Comparison of ENCODE assay signal across 14 cellular contexts in genomic region chr15:43879386-43880355, GRCh38.
"Had no signal": no experiment of that assay in that cellular context is flagged by ENCODE, and none has a peak within 500 bp of the region (broad histone marks: within the 10 kb centered on the region; RNA-seq: fewer than 3 reads in every experiment).

No MANE protein-coding gene starts in this region.

- H3K36me3 ChIP-seq: pancreas, transverse colon had no signal

- H3K9me3 ChIP-seq: pancreas, transverse colon had no signal

- H3K27me3 Mint-ChIP-seq: activated naive CD8-positive, alpha-beta T cell treated with anti-CD3 and anti-CD28 coated beads, Interleukin-2, amount 50 U/mL, for 24 hours; effector memory CD8-positive, alpha-beta T cell; memory B cell; stimulated activated memory B cell treated with anti-CD40 and anti-IgM and Interleukin-4, amounts not matched to agents 10 μg/mL and 1 μg/mL and 100 μg/mL, for 72 hours had no signal

- H3K4me1 Mint-ChIP-seq: activated naive CD8-positive, alpha-beta T cell treated with anti-CD3 and anti-CD28 coated beads, Interleukin-2, amount 50 U/mL, for 24 hours; immature natural killer cell; memory B cell; stimulated activated memory B cell treated with anti-CD40 and anti-IgM and Interleukin-4, amounts not matched to agents 10 μg/mL and 1 μg/mL and 100 μg/mL, for 72 hours had no signal

- H3K9me3 Mint-ChIP-seq: activated naive CD8-positive, alpha-beta T cell treated with anti-CD3 and anti-CD28 coated beads, Interleukin-2, amount 50 U/mL, for 24 hours; effector memory CD8-positive, alpha-beta T cell; immature natural killer cell; memory B cell; stimulated activated memory B cell treated with anti-CD40 and anti-IgM and Interleukin-4, amounts not matched to agents 10 μg/mL and 1 μg/mL and 100 μg/mL, for 72 hours had no signal

- H3K27ac Mint-ChIP-seq: activated naive CD8-positive, alpha-beta T cell treated with anti-CD3 and anti-CD28 coated beads, Interleukin-2, amount 50 U/mL, for 24 hours; effector memory CD8-positive, alpha-beta T cell; immature natural killer cell; memory B cell; stimulated activated memory B cell treated with anti-CD40 and anti-IgM and Interleukin-4, amounts not matched to agents 10 μg/mL and 1 μg/mL and 100 μg/mL, for 72 hours had no signal

- H3K27ac ChIP-seq: pancreas, transverse colon had no signal

- H3K4me3 Mint-ChIP-seq: activated naive CD8-positive, alpha-beta T cell treated with anti-CD3 and anti-CD28 coated beads, Interleukin-2, amount 50 U/mL, for 24 hours; effector memory CD8-positive, alpha-beta T cell; immature natural killer cell; memory B cell; stimulated activated memory B cell treated with anti-CD40 and anti-IgM and Interleukin-4, amounts not matched to agents 10 μg/mL and 1 μg/mL and 100 μg/mL, for 72 hours had no signal

- FAIRE-seq: astrocyte, pancreas had no signal

- H3K4me3 ChIP-seq: pancreas, transverse colon had no signal

- DNase-seq: activated CD4-positive, alpha-beta T cell treated with anti-CD3 and anti-CD28 coated beads, Interleukin-2, amount 50 U/mL, for 48 hours; activated naive CD4-positive, alpha-beta T cell; activated naive CD8-positive, alpha-beta T cell treated with anti-CD3 and anti-CD28 coated beads, Interleukin-2, amount 50 U/mL, for 24 hours; effector memory CD8-positive, alpha-beta T cell; immature natural killer cell; pancreas; retina; SIG-M5; T-helper 2 cell; transverse colon had no signal

- H3K36me3 Mint-ChIP-seq: stimulated activated memory B cell treated with anti-CD40 and anti-IgM and Interleukin-4, amounts not matched to agents 10 μg/mL and 1 μg/mL and 100 μg/mL, for 72 hours had no signal

- ATAC-seq: activated CD4-positive, CD25-positive, alpha-beta regulatory T cell treated with anti-CD3 and anti-CD28 coated beads, Interleukin-2, amount 50 U/mL, for 24 hours; activated naive CD8-positive, alpha-beta T cell treated with anti-CD3 and anti-CD28 coated beads, Interleukin-2, amount 50 U/mL, for 24 hours; effector memory CD8-positive, alpha-beta T cell; pancreas; stimulated activated memory B cell treated with anti-CD40 and anti-IgM and Interleukin-4, amounts not matched to agents 10 μg/mL and 1 μg/mL and 100 μg/mL, for 72 hours had no signal

- H3K4me1 ChIP-seq: pancreas, transverse colon had no signal
